In genomic region chr1:157154940-157155514, GRCh38 we compare ENCODE assay signal across 10 cellular contexts. TPM values are rescaled to one million over a fixed set of nuclear protein-coding genes. Genes with fewer than 3 reads are reported as not detected.
DNase-seq lines count a peak whose midpoint lies in the region; ATAC-seq and TF ChIP-seq lines count a peak whose summit lies in the region.
"Had no signal": no experiment of that assay in that cellular context is flagged by ENCODE, and none has a peak within 500 bp of the region (broad histone marks: within the 10 kb centered on the region; RNA-seq: fewer than 3 reads in every experiment).

No MANE protein-coding gene starts in this region.

- H3K36me3 ChIP-seq in GM23248 (ENCODE audit: low read depth): no peaks in the 10 kb centered on the region
- H3K36me3 ChIP-seq: SJSA1 had no signal

- H3K9me3 ChIP-seq in GM23248 (ENCODE audit: low read depth): no peaks in the 10 kb centered on the region
- H3K9me3 ChIP-seq: SJSA1 had no signal

- no peaks in the 10 kb centered on the region for H3K9me2 ChIP-seq in GM23248 (ENCODE audit: insufficient read depth)

- H3K27ac ChIP-seq in GM23248: no peak overlapping the region
- no peak overlapping the region for H3K27ac ChIP-seq in foreskin keratinocyte
- H3K27ac ChIP-seq: SJSA1 had no signal

- no peak for TF ChIP-seq CTCF in foreskin keratinocyte (conservative IDR thresholded peaks at IDR 0.05)

- H3K9ac ChIP-seq in GM23248: no peak overlapping the region

- no peak overlapping the region for H3K4me2 ChIP-seq in GM23248 (ENCODE audit: unreplicated experiment)

- H3K27me3 ChIP-seq in GM23248 (replicated peaks; ENCODE audit: insufficient read depth) (no peaks in the 10 kb centered on the region), foreskin keratinocyte (no peaks in the 10 kb centered on the region)
- H3K27me3 ChIP-seq: SJSA1 had no signal

- H3K4me1 ChIP-seq in GM23248 (ENCODE audit: insufficient read depth) (peaks cover 17% of the 10 kb centered on the region), foreskin keratinocyte (no peaks in the 10 kb centered on the region)

- no peaks in the 10 kb centered on the region for H3K9me3 Mint-ChIP-seq in activated T-cell treated with anti-CD3 and anti-CD28 coated beads, Interleukin-2, amount 50 U/mL, for 4 hours

- no peak overlapping the region for H3K4me3 Mint-ChIP-seq in activated T-cell treated with anti-CD3 and anti-CD28 coated beads, Interleukin-2, amount 50 U/mL, for 4 hours

- H2AFZ ChIP-seq in GM23248: no peak overlapping the region

- peaks cover 17% of the 10 kb centered on the region for H3K27me3 Mint-ChIP-seq in activated T-cell treated with anti-CD3 and anti-CD28 coated beads, Interleukin-2, amount 50 U/mL, for 4 hours (ENCODE audit: low read depth)

- no peaks in the 10 kb centered on the region for H4K20me1 ChIP-seq in GM23248 (ENCODE audit: insufficient read depth)

- H3K4me3 ChIP-seq in GM23248: no peak overlapping the region

- H3F3A ChIP-seq in GM23248 (ENCODE audit: insufficient read depth): peaks cover 12% of the 10 kb centered on the region

- no peaks in the 10 kb centered on the region for H3K36me3 Mint-ChIP-seq in activated T-cell treated with anti-CD3 and anti-CD28 coated beads, Interleukin-2, amount 50 U/mL, for 4 hours (ENCODE audit: insufficient read depth)

- ATAC-seq in SK-N-SH treated with all-trans-retinoic acid at 6 μM for 48 hours (peak; percentile 12), foreskin keratinocyte (peak; percentile 30), GM19023 (IDR thresholded peaks at IDR 0.05; ENCODE audit: unreplicated experiment) (no peak)
- no peak for ATAC-seq in activated T-cell treated with anti-CD3 and anti-CD28 coated beads, Interleukin-2, amount 50 U/mL, for 4 hours

- DNase-seq in GM23248 (peak; percentile 28), foreskin keratinocyte (peak in 1 of 2 donors; percentile 25), pons (ENCODE audit: low spot score) (peak; percentile 61)
- DNase-seq in activated naive CD4-positive, alpha-beta T cell treated with Interleukin-2 at 50 U/mL for 16 hours: no peak
- DNase-seq in activated T-cell treated with anti-CD3 and anti-CD28 coated beads, Interleukin-2, amount 50 U/mL, for 4 hours: no peak
- no peak for DNase-seq in stimulated activated naive CD4-positive, alpha-beta T cell treated with Interleukin-2 at 50 U/mL for 16 hours (lab: John Stamatoyannopoulos, UW)
- DNase-seq: midbrain had no signal

- 61 to 69% methylated on average over 6 to 7 of the region's 7 CpGs for WGBS in GM23248 (ENCODE audit: low coverage in 1 of 2, low lambda C conversion rate in 2 of 2, missing lambda C conversion rate in 2 of 2), 2 experiments

- peaks cover 25% of the 10 kb centered on the region for H3K4me1 Mint-ChIP-seq in activated T-cell treated with anti-CD3 and anti-CD28 coated beads, Interleukin-2, amount 50 U/mL, for 4 hours (ENCODE audit: low read depth)

- in situ Hi-C loops in GM23248 (cut with MboI): loop anchor here (10.0 kb wide), 1 partner anchor 60 kb away; the partner anchor contains the start of gene ETV3L

- H3K79me2 ChIP-seq in GM23248 (ENCODE audit: insufficient read depth): no peaks in the 10 kb centered on the region

TF ChIP-seq in SK-N-SH treated with all-trans-retinoic acid at 6 μM for 48 hours, 23 proteins besides CTCF, POLR2A, EP300 and RAD21:
- TF ChIP-seq POU6F1 (CRISPR knock-in tag; IDR thresholded peaks at IDR 0.05; ENCODE audit: borderline replicate concordance, low read depth) (no peak), OSR1 (CRISPR knock-in tag; IDR thresholded peaks at IDR 0.05) (no peak), BACH2 (CRISPR knock-in tag; IDR thresholded peaks at IDR 0.05; ENCODE audit: borderline replicate concordance) (no peak), ESRRG (CRISPR knock-in tag; IDR thresholded peaks at IDR 0.05) (no peak), ZNF565 (CRISPR knock-in tag; conservative IDR thresholded peaks at IDR 0.05; ENCODE audit: low read depth) (no peak), SNAI2 (CRISPR knock-in tag; IDR thresholded peaks at IDR 0.05) (no peak), PPARA (CRISPR knock-in tag; IDR thresholded peaks at IDR 0.05; ENCODE audit: borderline replicate concordance) (no peak), PATZ1 (CRISPR knock-in tag; IDR thresholded peaks at IDR 0.05; ENCODE audit: borderline replicate concordance) (no peak), CSRNP3 (CRISPR knock-in tag; IDR thresholded peaks at IDR 0.05) (no peak), ISL1 (CRISPR knock-in tag; IDR thresholded peaks at IDR 0.05) (no peak)

RNA-seq across cellular contexts. Expression of gene ETV3, which starts 16.8 kb away (rescaled TPM):
- total RNA-seq in GM23248 (2014; rRNA removed; shearing (Covaris generic)): 10.6 and 21.4 TPM in 2 replicates
- 4.8 and 5.2 TPM in 2 replicates for polyA plus RNA-seq in GM23248 (2016; fragmentation: Nextera tagmentation; extraction: Ambion mirVana)
- total RNA-seq in foreskin keratinocyte: 26.2 and 27.0 TPM in 2 replicates
- polyA plus RNA-seq in foreskin keratinocyte: 5.9 and 7.3 TPM in 2 replicates
- total RNA-seq in activated T-cell treated with anti-CD3 and anti-CD28 coated beads, Interleukin-2, amount 50 U/mL, for 4 hours: 10 to 100 TPM; 20.3 to 23.5 (median 21.2) TPM

RNA-seq across cellular contexts. Expression of gene ETV3L, which starts 55.4 kb away (rescaled TPM):
- total RNA-seq in GM23248 (2014; rRNA removed; shearing (Covaris generic)): not detected in 2 replicates
- polyA plus RNA-seq in GM23248 (2016; fragmentation: Nextera tagmentation; extraction: Ambion mirVana): not detected in 2 replicates
- total RNA-seq in foreskin keratinocyte: not detected in 2 replicates
- not detected in 2 replicates for polyA plus RNA-seq in foreskin keratinocyte
- not detected for total RNA-seq in activated T-cell treated with anti-CD3 and anti-CD28 coated beads, Interleukin-2, amount 50 U/mL, for 4 hours
- total RNA-seq: SJSA1 had no signal

Comparison
In these comparisons a context has a peak if more than half of its experiments do, and no peak if none do; other contexts are left out.
1. DNase-seq: peak in GM23248 (single experiment) and pons (single experiment); none in activated naive CD4-positive, alpha-beta T cell treated with Interleukin-2 at 50 U/mL for 16 hours (single experiment), activated T-cell treated with anti-CD3 and anti-CD28 coated beads, Interleukin-2, amount 50 U/mL, for 4 hours (single experiment) and stimulated activated naive CD4-positive, alpha-beta T cell treated with Interleukin-2 at 50 U/mL for 16 hours (single experiment).
2. ATAC-seq: peak in SK-N-SH treated with all-trans-retinoic acid at 6 μM for 48 hours (single experiment) and foreskin keratinocyte (single experiment); none in GM19023 (single experiment) and activated T-cell treated with anti-CD3 and anti-CD28 coated beads, Interleukin-2, amount 50 U/mL, for 4 hours (0 of 2).